In genomic region chr5:79109527-79110492, GRCh38 we compare ENCODE assay signal across 9 cellular contexts. TPM values are rescaled to one million over a fixed set of nuclear protein-coding genes. Genes with fewer than 3 reads are reported as not detected.
DNase-seq lines count a peak whose midpoint lies in the region; ATAC-seq, FAIRE-seq and TF ChIP-seq lines count a peak whose summit lies in the region.
"Had no signal": no experiment of that assay in that cellular context is flagged by ENCODE, and none has a peak within 500 bp of the region (broad histone marks: within the 10 kb centered on the region; RNA-seq: fewer than 3 reads in every experiment).

No MANE protein-coding gene starts in this region.

- H3K36me3 ChIP-seq in OCI-LY7 (ENCODE audit: insufficient read depth, low read length) (no peaks in the 10 kb centered on the region), small intestine (ENCODE audit: control insufficient read depth in 2 of 2, insufficient read depth in 2 of 2, low read length in 2 of 2) (no peaks in the 10 kb centered on the region)

- H3K36me3 Mint-ChIP-seq in activated T-helper 1 cell treated with anti-CD3 and anti-CD28 coated beads, Interleukin-12 subunit alpha, Interleukin-12 subunit beta, Interleukin-2, Interleukin-4 antibody, amounts not matched to agents 30 ng/mL and 10 ng/mL and 1 ng/mL, durations not matched to agents 14 hours and 24 hours and 36 hours (ENCODE audit: low read depth): no peaks in the 10 kb centered on the region

- no peaks in the 10 kb centered on the region for H3K9me2 ChIP-seq in OCI-LY7 (ENCODE audit: insufficient read depth, low read length)

- FAIRE-seq in small intestine (lab: Jason Lieb, UNC): no peak

- no peak overlapping the region for H3K4me3 Mint-ChIP-seq in activated T-helper 1 cell treated with anti-CD3 and anti-CD28 coated beads, Interleukin-12 subunit alpha, Interleukin-12 subunit beta, Interleukin-2, Interleukin-4 antibody, amounts not matched to agents 30 ng/mL and 10 ng/mL and 1 ng/mL, durations not matched to agents 14 hours and 24 hours and 36 hours
- H3K4me3 Mint-ChIP-seq: stimulated activated naive CD8-positive, alpha-beta T cell treated with anti-CD3 and anti-CD28 coated beads, Interleukin-15, Interleukin-2, amounts not matched to agents 100 ng/mL and 50 ng/mL, for 24 hours had no signal

- BruUV-seq in OCI-LY7 (replicated peaks; lab: Mats Ljungman, UMichigan): no TSS peak

- WGBS in small intestine, 3 donors: 46 to 53% (median 52%) methylated on average over 15 of the region's 15 CpGs

- H3K27me3 ChIP-seq in small intestine (ENCODE audit: control insufficient read depth in 2 of 2, insufficient read depth in 2 of 2, low read length in 2 of 2): peaks cover 0 to 22% of the 10 kb centered on the region in 2 donors

- POLR2A ChIA-PET in OCI-LY7 (lab: Charles Lee): interaction anchor here (0.8 kb wide), 1 partner anchor 19 kb away, joined by 3 read pairs; no protein-coding TSS in a partner anchor

- DNase-seq in OCI-LY7 (ENCODE audit: low spot score) (peak; percentile 26), small intestine (peak; percentile 24), glomerular visceral epithelial cell (ENCODE audit: extremely low spot score) (no peak), COR-L47 (lab: John Stamatoyannopoulos, UW) (no peak)
- peak; percentile 3 for DNase-seq in central memory CD4-positive, alpha-beta T cell
- DNase-seq in activated T-helper 1 cell treated with anti-CD3 and anti-CD28 coated beads, Interleukin-12 subunit alpha, Interleukin-12 subunit beta, Interleukin-2, Interleukin-4 antibody, amounts not matched to agents 30 ng/mL and 10 ng/mL and 1 ng/mL, durations not matched to agents 14 hours and 24 hours and 36 hours (ENCODE audit: low spot score): no peak

- no peaks in the 10 kb centered on the region for H3K4me1 Mint-ChIP-seq in activated T-helper 1 cell treated with anti-CD3 and anti-CD28 coated beads, Interleukin-12 subunit alpha, Interleukin-12 subunit beta, Interleukin-2, Interleukin-4 antibody, amounts not matched to agents 30 ng/mL and 10 ng/mL and 1 ng/mL, durations not matched to agents 14 hours and 24 hours and 36 hours (ENCODE audit: low read depth)

- no peaks in the 10 kb centered on the region for H3K9me3 ChIP-seq in OCI-LY7 (ENCODE audit: low read length)
- no peaks in the 10 kb centered on the region for H3K9me3 ChIP-seq in small intestine (ENCODE audit: control insufficient read depth, low read depth)

- TF ChIP-seq CTCF in GM12872 (IDR thresholded peaks at IDR 0.05; ENCODE audit: insufficient read depth, low read depth, low read length) (peak; percentile 70), OCI-LY7 (conservative IDR thresholded peaks at IDR 0.05; ENCODE audit: low read length) (peak; percentile 83)

- no peaks in the 10 kb centered on the region for H3K9me3 Mint-ChIP-seq in activated T-helper 1 cell treated with anti-CD3 and anti-CD28 coated beads, Interleukin-12 subunit alpha, Interleukin-12 subunit beta, Interleukin-2, Interleukin-4 antibody, amounts not matched to agents 30 ng/mL and 10 ng/mL and 1 ng/mL, durations not matched to agents 14 hours and 24 hours and 36 hours
- H3K9me3 Mint-ChIP-seq: stimulated activated naive CD8-positive, alpha-beta T cell treated with anti-CD3 and anti-CD28 coated beads, Interleukin-15, Interleukin-2, amounts not matched to agents 100 ng/mL and 50 ng/mL, for 24 hours had no signal

- H3K27ac ChIP-seq in OCI-LY7 (ENCODE audit: low read depth, low read length, poor library complexity, severe bottlenecking): no peak overlapping the region
- no peak overlapping the region for H3K27ac ChIP-seq in small intestine (ENCODE audit: low read depth in 1 of 2, low read length in 1 of 2)

- no peaks in the 10 kb centered on the region for H4K20me1 ChIP-seq in OCI-LY7 (ENCODE audit: insufficient read depth, low read length)

- peaks cover 62% of the 10 kb centered on the region for H3K27me3 Mint-ChIP-seq in activated T-helper 1 cell treated with anti-CD3 and anti-CD28 coated beads, Interleukin-12 subunit alpha, Interleukin-12 subunit beta, Interleukin-2, Interleukin-4 antibody, amounts not matched to agents 30 ng/mL and 10 ng/mL and 1 ng/mL, durations not matched to agents 14 hours and 24 hours and 36 hours (ENCODE audit: insufficient read depth)

- ATAC-seq in HG03095 (IDR thresholded peaks at IDR 0.05; ENCODE audit: unreplicated experiment): no peak

- H3K4me3 ChIP-seq in OCI-LY7 (ENCODE audit: low read depth, low read length, poor library complexity, severe bottlenecking) (no peak overlapping the region), small intestine (ENCODE audit: low read depth in 1 of 2, low read length in 2 of 2) (no peak overlapping the region)

- H3K79me2 ChIP-seq in OCI-LY7 (ENCODE audit: insufficient read depth, low read depth, low read length): no peaks in the 10 kb centered on the region

- H3K27ac Mint-ChIP-seq in activated T-helper 1 cell treated with anti-CD3 and anti-CD28 coated beads, Interleukin-12 subunit alpha, Interleukin-12 subunit beta, Interleukin-2, Interleukin-4 antibody, amounts not matched to agents 30 ng/mL and 10 ng/mL and 1 ng/mL, durations not matched to agents 14 hours and 24 hours and 36 hours: no peak overlapping the region
- H3K27ac Mint-ChIP-seq: stimulated activated naive CD8-positive, alpha-beta T cell treated with anti-CD3 and anti-CD28 coated beads, Interleukin-15, Interleukin-2, amounts not matched to agents 100 ng/mL and 50 ng/mL, for 24 hours had no signal

- H3K4me1 ChIP-seq in OCI-LY7 (ENCODE audit: insufficient read depth, low read length, poor library complexity, severe bottlenecking) (no peaks in the 10 kb centered on the region), small intestine (ENCODE audit: control insufficient read depth in 2 of 2, insufficient read depth in 1 of 2, low read depth in 1 of 2, low read length in 1 of 2) (no peaks in the 10 kb centered on the region)

- CTCF ChIA-PET in OCI-LY7 (lab: Charles Lee; ENCODE audit: unreplicated experiment): no interaction called here

- no peak overlapping the region for H2AFZ ChIP-seq in OCI-LY7 (ENCODE audit: low read length)

- intact Hi-C loops in OCI-LY7 (cut with micrococcal nuclease; ENCODE audit: unreplicated experiment): no loop called here
- intact Hi-C loops in activated T-helper 1 cell treated with anti-CD3 and anti-CD28 coated beads, Interleukin-12 subunit alpha, Interleukin-12 subunit beta, Interleukin-2, Interleukin-4 antibody, amounts not matched to agents 30 ng/mL and 10 ng/mL and 1 ng/mL, durations not matched to agents 14 hours and 24 hours and 36 hours (cut with micrococcal nuclease): loop anchor here (1.0 kb wide), 3 partner anchors 85 to 211 kb away; no protein-coding TSS in a partner anchor

- no peak overlapping the region for H3K4me2 ChIP-seq in OCI-LY7 (ENCODE audit: low read length)

RNA-seq across cellular contexts. Expression of gene BHMT, which starts 1.8 kb away (rescaled TPM):
- not detected in 2 replicates for total RNA-seq in OCI-LY7 (2014; rRNA removed; shearing (Covaris generic))
- total RNA-seq in OCI-LY7 (2022): not detected in 2 replicates
- polyA plus RNA-seq in small intestine: under 1 TPM in 2 of 3 donors, not detected in 1; 0.45 to 0.46 TPM
- total RNA-seq in activated T-helper 1 cell treated with anti-CD3 and anti-CD28 coated beads, Interleukin-12 subunit alpha, Interleukin-12 subunit beta, Interleukin-2, Interleukin-4 antibody, amounts not matched to agents 30 ng/mL and 10 ng/mL and 1 ng/mL, durations not matched to agents 14 hours and 24 hours and 36 hours: not detected in 2 replicates

RNA-seq across cellular contexts. Expression of gene BHMT2, which starts 40.2 kb away (rescaled TPM):
- not detected in 2 replicates for total RNA-seq in OCI-LY7 (2014; rRNA removed; shearing (Covaris generic))
- not detected in 2 replicates for total RNA-seq in OCI-LY7 (2022)
- 1 to 10 TPM in 2 of 3 donors, under 1 TPM in 1; 0.45 to 2.2 (median 1.6) TPM for polyA plus RNA-seq in small intestine
- total RNA-seq in activated T-helper 1 cell treated with anti-CD3 and anti-CD28 coated beads, Interleukin-12 subunit alpha, Interleukin-12 subunit beta, Interleukin-2, Interleukin-4 antibody, amounts not matched to agents 30 ng/mL and 10 ng/mL and 1 ng/mL, durations not matched to agents 14 hours and 24 hours and 36 hours: not detected in 2 replicates

RNA-seq across cellular contexts. Expression of gene DMGDH, which starts 40.3 kb away (rescaled TPM):
- total RNA-seq in OCI-LY7 (2014; rRNA removed; shearing (Covaris generic)): not detected in 2 replicates
- 1.1 and 1.5 TPM in 2 replicates for total RNA-seq in OCI-LY7 (2022)
- under 1 TPM in 1 of 3 donors, not detected in 2; 0.24 TPM for polyA plus RNA-seq in small intestine
- total RNA-seq in activated T-helper 1 cell treated with anti-CD3 and anti-CD28 coated beads, Interleukin-12 subunit alpha, Interleukin-12 subunit beta, Interleukin-2, Interleukin-4 antibody, amounts not matched to agents 30 ng/mL and 10 ng/mL and 1 ng/mL, durations not matched to agents 14 hours and 24 hours and 36 hours: not detected in 2 replicates

Comparison
In these comparisons a context has a peak if more than half of its experiments do, and no peak if none do; other contexts are left out.
1. DNase-seq: peak in OCI-LY7 (single experiment), central memory CD4-positive, alpha-beta T cell (single experiment) and small intestine (single experiment); none in glomerular visceral epithelial cell (single experiment), COR-L47 (single experiment) and activated T-helper 1 cell treated with anti-CD3 and anti-CD28 coated beads, Interleukin-12 subunit alpha, Interleukin-12 subunit beta, Interleukin-2, Interleukin-4 antibody, amounts not matched to agents 30 ng/mL and 10 ng/mL and 1 ng/mL, durations not matched to agents 14 hours and 24 hours and 36 hours (single experiment).